Comparison of ENCODE assay signal across 11 cellular contexts in genomic region chr16:74123195-74123594, GRCh38.
"Had no signal": no experiment of that assay in that cellular context is flagged by ENCODE, and none has a peak within 500 bp of the region (broad histone marks: within the 10 kb centered on the region; RNA-seq: fewer than 3 reads in every experiment).

No MANE protein-coding gene starts in this region.

- H3K36me3 ChIP-seq: HAP-1 had no signal

- H3K9me3 ChIP-seq: HAP-1 had no signal

- H2AFZ ChIP-seq: GM23248, GM23338 had no signal

- H3K4me1 ChIP-seq: HAP-1 had no signal

- ATAC-seq: GM23338, HCT116 had no signal

- DNase-seq: GM23248, GOT3, H7, H9, HCEC 1CT, HFFc6 had no signal

- H3K4me2 ChIP-seq: GM23338 had no signal

- H3K9ac ChIP-seq: GM23248 had no signal

- H3K27ac ChIP-seq: GM23248 had no signal

- H3K4me3 ChIP-seq: GM23248, GM23338, HAP-1 had no signal

- FAIRE-seq: H1, H54 had no signal
